8 cellular contexts compared by ENCODE assay signal in the genomic region with DNA sequence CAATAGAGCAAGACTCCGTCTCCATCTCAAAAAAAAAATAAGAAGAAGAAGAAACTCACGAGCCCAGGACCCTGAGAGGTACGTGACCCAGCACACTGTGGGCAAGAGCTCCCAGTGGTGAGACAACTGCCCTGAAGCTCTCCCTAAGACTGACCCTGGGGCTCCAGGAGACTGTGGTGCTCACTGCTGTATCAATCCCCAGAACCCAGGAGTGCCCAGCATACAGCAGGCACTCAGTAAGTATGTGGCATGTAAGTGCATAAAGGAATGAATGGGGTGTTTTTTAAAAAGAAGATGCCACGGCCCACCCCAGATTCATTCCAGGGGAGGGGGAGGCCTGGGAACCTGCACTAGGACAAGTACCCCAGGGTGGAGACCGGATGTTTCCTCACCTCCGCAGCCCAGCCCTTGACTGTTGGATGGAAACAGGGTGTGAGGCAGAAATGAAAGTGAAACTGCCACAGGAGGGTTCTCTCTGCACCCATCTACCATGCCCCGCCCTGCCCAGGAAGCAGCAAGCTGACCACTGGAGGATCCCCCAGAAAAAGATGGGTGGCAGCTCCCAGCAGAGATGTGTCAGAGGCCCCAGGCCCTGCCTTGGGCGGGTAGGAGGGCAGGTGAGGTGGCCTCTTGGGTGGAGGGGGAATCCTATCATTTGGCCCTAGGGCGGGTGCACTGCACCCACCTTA. TPM values are rescaled to one million over a fixed set of nuclear protein-coding genes. Genes with fewer than 3 reads are reported as not detected.
A peak's percentile ranks its signal among the peaks of the same experiment; 100 is the strongest.
DNase-seq lines count a peak whose midpoint lies in the region; ATAC-seq lines count a peak whose summit lies in the region.

No MANE protein-coding gene starts in this region.

- ATAC-seq in GM18868 (IDR thresholded peaks at IDR 0.05; ENCODE audit: unreplicated experiment) (peak; percentile 93), HG02798 (IDR thresholded peaks at IDR 0.05; ENCODE audit: poor library complexity, unreplicated experiment) (peak; percentile 92), naive B cell (ENCODE audit: low read depth in 2 of 2) (peak; percentile 88 to 94)
- ATAC-seq in activated T-helper 17 cell treated with anti-CD3 and anti-CD28 coated beads, Interleukin-2, amount 50 U/mL, for 72 hours (replicated peaks), result peak; percentile 98

- intact Hi-C loops in posterior vena cava (cut with DNase I), result no loop called here

- H3K9me3 Mint-ChIP-seq in activated T-helper 17 cell treated with anti-CD3 and anti-CD28 coated beads, Interleukin-2, amount 50 U/mL, for 72 hours, result no peaks in the 10 kb centered on the region
- no peaks in the 10 kb centered on the region for H3K9me3 Mint-ChIP-seq in naive B cell

- H3K4me3 Mint-ChIP-seq in activated T-helper 17 cell treated with anti-CD3 and anti-CD28 coated beads, Interleukin-2, amount 50 U/mL, for 72 hours, result peak overlapping the region; percentile 86
- H3K4me3 Mint-ChIP-seq in naive B cell, result peak overlapping the region; percentile 61 to 90 (median 82)

- no peaks in the 10 kb centered on the region for H3K27me3 Mint-ChIP-seq in activated T-helper 17 cell treated with anti-CD3 and anti-CD28 coated beads, Interleukin-2, amount 50 U/mL, for 72 hours
- no peaks in the 10 kb centered on the region for H3K27me3 Mint-ChIP-seq in naive B cell

- H3K27ac Mint-ChIP-seq in activated T-helper 17 cell treated with anti-CD3 and anti-CD28 coated beads, Interleukin-2, amount 50 U/mL, for 72 hours, result peak overlapping the region; percentile 96
- H3K27ac Mint-ChIP-seq in naive B cell, result peak overlapping the region; percentile 50 to 94 (median 87)

- H3K36me3 Mint-ChIP-seq in activated T-helper 17 cell treated with anti-CD3 and anti-CD28 coated beads, Interleukin-2, amount 50 U/mL, for 72 hours (ENCODE audit: low read depth), result no peaks in the 10 kb centered on the region
- H3K36me3 Mint-ChIP-seq in naive B cell, result no peaks in the 10 kb centered on the region

- DNase-seq in NOMO-1 treated with dmso at 0.1 percent for 144 hours (lab: John Stamatoyannopoulos, UW; ENCODE audit: unreplicated experiment) (peak; percentile 55), naive B cell (peak; percentile 32), NCI-H526 treated with DMSO at 0.1 percent for 48 hours (lab: John Stamatoyannopoulos, UW) (no peak), NCI-H2196 treated with DMSO at 0.1 percent for 48 hours (lab: John Stamatoyannopoulos, UW; ENCODE audit: unreplicated experiment) (no peak), posterior vena cava (ENCODE audit: low spot score) (no peak)

- peaks cover 11% of the 10 kb centered on the region for H3K4me1 Mint-ChIP-seq in activated T-helper 17 cell treated with anti-CD3 and anti-CD28 coated beads, Interleukin-2, amount 50 U/mL, for 72 hours
- peaks cover 27 to 59% (median 35%) of the 10 kb centered on the region in 3 donors for H3K4me1 Mint-ChIP-seq in naive B cell

RNA-seq across cellular contexts. Expression of a gene that starts 12.2 kb away (rescaled TPM):
- 10 to 100 TPM; 32.1 to 48.9 TPM for total RNA-seq in activated T-helper 17 cell treated with anti-CD3 and anti-CD28 coated beads, Interleukin-2, amount 50 U/mL, for 72 hours
- polyA plus RNA-seq in naive B cell (ENCODE audit: low read depth in 6 of 6), result 10 to 100 TPM in 5 of 6 donors, 1 to 10 TPM in 1; 8.5 to 20.1 (median 16.2) TPM
- total RNA-seq in posterior vena cava, result 10 to 100 TPM; 50.9 to 68.6 TPM

Comparison
In these comparisons a context has a peak if more than half of its experiments do, and no peak if none do; other contexts are left out.
1. DNase-seq: peak in NOMO-1 treated with dmso at 0.1 percent for 144 hours (single experiment) and naive B cell (single experiment); none in NCI-H526 treated with DMSO at 0.1 percent for 48 hours (single experiment), NCI-H2196 treated with DMSO at 0.1 percent for 48 hours (single experiment) and posterior vena cava (single experiment).
2. Peak in every context shown above with its lines, with median percentiles within 50 percentile points of each other: ATAC-seq.